14 cellular contexts compared by ENCODE assay signal in genomic region chr13:47081850-47082249, GRCh38.
"Had no signal": no experiment of that assay in that cellular context is flagged by ENCODE, and none has a peak within 500 bp of the region (broad histone marks: within the 10 kb centered on the region; RNA-seq: fewer than 3 reads in every experiment).

No MANE protein-coding gene starts in this region.

- H3K4me1 ChIP-seq: heart left ventricle, right lobe of liver, upper lobe of left lung, uterus had no signal

- H3K9me3 ChIP-seq: ovary, right lobe of liver, upper lobe of left lung, uterus had no signal

- H3K27ac ChIP-seq: heart left ventricle, ovary, right lobe of liver, upper lobe of left lung, uterus had no signal

- H3K27me3 ChIP-seq: heart left ventricle, ovary, right lobe of liver, upper lobe of left lung, uterus had no signal

- DNase-seq: cerebellar nuclear complex; foreskin melanocyte; heart left ventricle; islet precursor cell; mammary epithelial cell; natural killer cell; ovary; right lobe of liver; stimulated activated CD4-positive, alpha-beta T cell treated with anti-CD3 and anti-CD28 coated beads, Interleukin-4, amount 100 ng/mL, for 24 hours; stimulated activated naive B cell treated with anti-CD40 and anti-IgM and Interleukin-4, amounts not matched to agents 10 μg/mL and 1 μg/mL and 100 μg/mL, for 72 hours; stimulated activated naive CD8-positive, alpha-beta T cell treated with anti-CD3 and anti-CD28 coated beads, Interleukin-15, amount 100 ng/mL, for 72 hours; upper lobe of left lung; uterus had no signal

- H3K4me3 ChIP-seq: heart left ventricle, ovary, right lobe of liver, upper lobe of left lung, uterus had no signal

- ATAC-seq: heart left ventricle; left lobe of liver; natural killer cell; right lobe of liver; stimulated activated naive B cell treated with anti-CD40 and anti-IgM and Interleukin-4, amounts not matched to agents 10 μg/mL and 1 μg/mL and 100 μg/mL, for 72 hours; stimulated activated naive CD8-positive, alpha-beta T cell treated with anti-CD3 and anti-CD28 coated beads, Interleukin-15, amount 100 ng/mL, for 72 hours had no signal

- H3K36me3 ChIP-seq: heart left ventricle, ovary, right lobe of liver, upper lobe of left lung, uterus had no signal
